ENCODE assay signal across 1 cellular context in the genomic region with DNA sequence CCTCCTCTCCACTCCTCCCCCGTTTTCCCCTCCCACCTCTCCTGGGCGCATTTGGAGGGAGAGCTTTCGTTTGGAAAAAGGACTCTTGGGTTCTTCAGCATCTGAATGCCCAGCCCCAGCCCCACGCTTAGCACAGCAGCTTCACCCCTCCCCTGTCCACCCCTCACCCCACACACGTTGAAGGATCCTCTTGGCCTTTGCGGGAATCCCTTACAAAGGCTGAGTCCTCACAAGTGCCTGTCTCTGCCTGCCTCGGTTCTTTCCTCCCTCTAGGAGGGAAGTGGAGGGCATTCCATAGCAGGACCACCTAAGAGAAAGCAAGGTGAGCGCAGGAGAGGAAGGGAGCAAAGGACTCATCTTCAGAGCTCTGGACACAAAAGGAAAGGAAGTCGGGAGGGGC.
TF ChIP-seq lines count a peak whose summit lies in the region.

No MANE protein-coding gene starts in this region.

TF ChIP-seq in H1, 55 proteins besides CTCF, POLR2A, EP300 and RAD21 (continued from another document):
- no peak for TF ChIP-seq CREB1 (IDR thresholded peaks at IDR 0.05)
